In genomic region chr18:7585272-7585670, GRCh38 we compare ENCODE assay signal across 24 cellular contexts.
"Had no signal": no experiment of that assay in that cellular context is flagged by ENCODE, and none has a peak within 500 bp of the region (broad histone marks: within the 10 kb centered on the region; RNA-seq: fewer than 3 reads in every experiment).

No MANE protein-coding gene starts in this region.

- H3K4me1 Mint-ChIP-seq: activated CD8-positive, alpha-beta memory T cell treated with anti-CD3 and anti-CD28 coated beads, Interleukin-2, amount 10 ng/mL, durations not matched to agents 7 days and 5 days had no signal

- H3K9ac ChIP-seq: SK-N-SH had no signal

- H3K9me3 ChIP-seq: SJCRH30, SK-N-SH had no signal

- H3K36me3 Mint-ChIP-seq: activated CD8-positive, alpha-beta memory T cell treated with anti-CD3 and anti-CD28 coated beads, Interleukin-2, amount 10 ng/mL, durations not matched to agents 7 days and 5 days; activated naive CD8-positive, alpha-beta T cell had no signal

- H3K27ac Mint-ChIP-seq: activated CD8-positive, alpha-beta memory T cell treated with anti-CD3 and anti-CD28 coated beads, Interleukin-2, amount 10 ng/mL, durations not matched to agents 7 days and 5 days; activated naive CD8-positive, alpha-beta T cell; activated T-cell treated with anti-CD3 and anti-CD28 coated beads, Interleukin-2, amount 50 U/mL, for 24 hours had no signal

- H3K27me3 Mint-ChIP-seq: activated CD8-positive, alpha-beta memory T cell treated with anti-CD3 and anti-CD28 coated beads, Interleukin-2, amount 10 ng/mL, durations not matched to agents 7 days and 5 days; activated T-cell treated with anti-CD3 and anti-CD28 coated beads, Interleukin-2, amount 50 U/mL, for 24 hours had no signal

- H3K27ac ChIP-seq: SJCRH30, WERI-Rb-1 had no signal

- H3K4me3 Mint-ChIP-seq: activated CD8-positive, alpha-beta memory T cell treated with anti-CD3 and anti-CD28 coated beads, Interleukin-2, amount 10 ng/mL, durations not matched to agents 7 days and 5 days; activated naive CD8-positive, alpha-beta T cell; activated T-cell treated with anti-CD3 and anti-CD28 coated beads, Interleukin-2, amount 50 U/mL, for 24 hours had no signal

- H3K36me3 ChIP-seq: SJCRH30, WERI-Rb-1 had no signal

- ATAC-seq: activated CD8-positive, alpha-beta memory T cell treated with anti-CD3 and anti-CD28 coated beads, Interleukin-2, amount 10 ng/mL, durations not matched to agents 7 days and 5 days; Panc1 had no signal

- DNase-seq: activated CD4-positive, alpha-beta T cell treated with anti-CD3 and anti-CD28 coated beads for 48 hours; activated CD4-positive, alpha-beta T cell treated with anti-CD3 and anti-CD28 coated beads, Interleukin-2, amount 50 U/mL, for 4 hours; activated CD8-positive, alpha-beta memory T cell treated with anti-CD3 and anti-CD28 coated beads, Interleukin-2, amount 10 ng/mL, durations not matched to agents 7 days and 5 days; activated effector memory CD4-positive, alpha-beta T cell treated with anti-CD3 and anti-CD28 coated beads, Interleukin-2, amount 50 U/mL, for 16 hours; activated naive CD4-positive, alpha-beta T cell treated with Interleukin-2 at 50 U/mL for 16 hours; activated T-cell treated with anti-CD3 and anti-CD28 coated beads, Interleukin-2, amount 50 U/mL, for 24 hours; amygdala; caudate nucleus; Kasumi-1; KBM-7; NCI-H1105 treated with DMSO at 0.1 percent for 48 hours; NCI-H1436 treated with DMSO at 0.1 percent for 48 hours; NCI-H187; NCI-H2081; NCI-H510A treated with DMSO at 0.1 percent for 48 hours; NK-92 treated with Interleukin-12 subunit alpha and Interleukin-12 subunit beta, amount 100 ng/mL, for 24 hours; OCI-M1; RPMI8226; SJCRH30; SK-N-SH; T-helper 1 cell; WERI-Rb-1 had no signal

- H3K4me3 ChIP-seq: SJCRH30 had no signal

- H3K4me2 ChIP-seq: SK-N-SH had no signal

- H3K27me3 ChIP-seq: SJCRH30 had no signal
